Comparison of ENCODE assay signal across 20 cellular contexts in genomic region chr3:49213541-49213943, GRCh38. TPM values are rescaled to one million over a fixed set of nuclear protein-coding genes. Genes with fewer than 3 reads are reported as not detected.
"Had no signal": no experiment of that assay in that cellular context is flagged by ENCODE, and none has a peak within 500 bp of the region (broad histone marks: within the 10 kb centered on the region; RNA-seq: fewer than 3 reads in every experiment).

No MANE protein-coding gene starts in this region.

- H3K9me2 ChIP-seq: SK-N-SH had no signal

- H3K9me3 ChIP-seq: MG63, SK-N-SH had no signal

- H3K27ac ChIP-seq: RWPE1 had no signal

- DNase-seq: IMR-90, Karpas-422, KG1, MG63, NCI-H1092 treated with DMSO at 0.1 percent for 48 hours, NCI-H1436, NCI-H187, NCI-H2029, NCI-H2081 treated with DMSO at 0.1 percent for 48 hours, NCI-H2171, NCI-H226, NCI-H446, NCI-H510A, NCI-H524 treated with DMSO at 0.1 percent for 48 hours, NCI-H69, NCI-H774, SHP77, SK-N-SH had no signal

- H3K9ac ChIP-seq: SK-N-SH had no signal

- H3K27me3 ChIP-seq: MG63 had no signal

- H3K36me3 ChIP-seq: MG63 had no signal

- H3K4me2 ChIP-seq: SK-N-SH had no signal

- H3K4me3 ChIP-seq: MG63 had no signal

RNA-seq across cellular contexts. Expression of gene KLHDC8B, which starts 42.1 kb away (rescaled TPM):
- total RNA-seq: HT-29 had no signal
